In genomic region chr6:27592481-27593199, GRCh38 we compare ENCODE assay signal across 8 cellular contexts.
DNase-seq lines count a peak whose midpoint lies in the region; ATAC-seq, FAIRE-seq and TF ChIP-seq lines count a peak whose summit lies in the region.

No MANE protein-coding gene starts in this region.

- BruUV-seq in endothelial cell of umbilical vein (replicated peaks; lab: Mats Ljungman, UMichigan) = no TSS peak

- WGBS in right cardiac atrium = 2% methylated on average over 22 of the region's 22 CpGs

- peaks cover 2% of the 10 kb centered on the region for H3K4me1 Mint-ChIP-seq in activated CD4-positive, alpha-beta T cell treated with anti-CD3 and anti-CD28 coated beads, Interleukin-2, amount 10 ng/mL, durations not matched to agents 7 days and 5 days

- no peak for TF ChIP-seq POLR2A in endothelial cell of umbilical vein (IDR thresholded peaks at IDR 0.05; ENCODE audit: low read depth, low read length)

- no peaks in the 10 kb centered on the region for H3K9me1 ChIP-seq in endothelial cell of umbilical vein (replicated peaks; ENCODE audit: control insufficient read depth, extremely low read depth, insufficient read depth, low read length)

- no peaks in the 10 kb centered on the region for H3K79me2 ChIP-seq in endothelial cell of umbilical vein (ENCODE audit: control insufficient read depth, insufficient read depth, low read length)

- H3K27ac Mint-ChIP-seq in activated CD4-positive, alpha-beta T cell treated with anti-CD3 and anti-CD28 coated beads, Interleukin-2, amount 10 ng/mL, durations not matched to agents 7 days and 5 days = no peak overlapping the region

- H3K4me2 ChIP-seq in endothelial cell of umbilical vein (ENCODE audit: insufficient read depth, low read length) = peak overlapping the region; percentile 82
- peak overlapping the region; percentile 77 for H3K4me2 ChIP-seq in skeletal muscle satellite cell (ENCODE audit: low read length)

- peak; percentile 67 for ATAC-seq in GM21786 (IDR thresholded peaks at IDR 0.05; ENCODE audit: unreplicated experiment)
- ATAC-seq in right cardiac atrium = no peak

- no peaks in the 10 kb centered on the region for H3K36me3 ChIP-seq in SK-N-MC (ENCODE audit: insufficient read depth, low read length)
- no peaks in the 10 kb centered on the region for H3K36me3 ChIP-seq in endothelial cell of umbilical vein (ENCODE audit: control insufficient read depth in 2 of 2, extremely low read depth in 1 of 2, insufficient read depth in 2 of 2, low read length in 2 of 2)
- no peaks in the 10 kb centered on the region for H3K36me3 ChIP-seq in skeletal muscle satellite cell (ENCODE audit: insufficient read depth, low read length)

- H3K27me3 ChIP-seq in endothelial cell of umbilical vein (ENCODE audit: control insufficient read depth in 2 of 2, insufficient read depth in 2 of 2, low read length in 2 of 2) (peaks cover 13 to 14% of the 10 kb centered on the region in 2 experiments), skeletal muscle satellite cell (ENCODE audit: control insufficient read depth, insufficient read depth, low read length) (no peaks in the 10 kb centered on the region), right cardiac atrium (ENCODE audit: control insufficient read depth, insufficient read depth) (peaks cover 2% of the 10 kb centered on the region)

- peaks cover 10% of the 10 kb centered on the region for H3K4me1 ChIP-seq in endothelial cell of umbilical vein (ENCODE audit: control insufficient read depth, extremely low read depth, insufficient read depth, low read length)
- H3K4me1 ChIP-seq in skeletal muscle satellite cell (ENCODE audit: control insufficient read depth, insufficient read depth, low read length) = no peaks in the 10 kb centered on the region
- H3K4me1 ChIP-seq in right cardiac atrium (ENCODE audit: control insufficient read depth, insufficient read depth, low read length) = no peaks in the 10 kb centered on the region

- H3K9ac ChIP-seq in SK-N-MC (ENCODE audit: insufficient read length) (peak overlapping the region; percentile 68), endothelial cell of umbilical vein (replicated peaks; ENCODE audit: extremely low read depth, insufficient read depth, low read length) (no peak overlapping the region), skeletal muscle satellite cell (ENCODE audit: low read depth, low read length) (no peak overlapping the region)

- peak overlapping the region; percentile 96 for H3K4me3 ChIP-seq in SK-N-MC
- H3K4me3 ChIP-seq in endothelial cell of umbilical vein (replicated peaks in 1 of 3; ENCODE audit: insufficient read depth in 1 of 3, low read depth in 1 of 3, low read length in 3 of 3) = peak overlapping the region in 2 of 3 experiments; percentile 54 to 69
- peak overlapping the region; percentile 62 for H3K4me3 ChIP-seq in skeletal muscle satellite cell (ENCODE audit: low read length)
- H3K4me3 ChIP-seq in right cardiac atrium (ENCODE audit: low read length) = no peak overlapping the region

- intact Hi-C loops in endothelial cell of umbilical vein (cut with micrococcal nuclease) (loop anchor here (1.0 to 5.0 kb wide), 4 partner anchors 9 to 90 kb away; no protein-coding TSS in a partner anchor), right cardiac atrium (cut with DNase I) (no loop called here)

- peaks cover 36% of the 10 kb centered on the region for H3K27me3 Mint-ChIP-seq in activated CD4-positive, alpha-beta T cell treated with anti-CD3 and anti-CD28 coated beads, Interleukin-2, amount 10 ng/mL, durations not matched to agents 7 days and 5 days

- H3K9me3 Mint-ChIP-seq in activated CD4-positive, alpha-beta T cell treated with anti-CD3 and anti-CD28 coated beads, Interleukin-2, amount 10 ng/mL, durations not matched to agents 7 days and 5 days = no peaks in the 10 kb centered on the region

- peak; percentile 24 for DNase-seq in activated CD4-positive, alpha-beta T cell treated with anti-CD3 and anti-CD28 coated beads, Interleukin-2, amount 10 ng/mL, durations not matched to agents 7 days and 5 days
- no peak for DNase-seq in activated CD4-positive, alpha-beta T cell treated with anti-CD3 and anti-CD28 coated beads for 4 hours
- DNase-seq in HTR-8/SVneo (ENCODE audit: insufficient read length, low spot score) (peak; percentile 49), SK-N-MC (ENCODE audit: low read depth, low spot score) (peak; percentile 59), endothelial cell of umbilical vein (ENCODE audit: low read depth, low spot score) (peak; percentile 44), right cardiac atrium (no peak)

- FAIRE-seq in HTR-8/SVneo (lab: Jason Lieb, UNC) (peak; percentile 44), endothelial cell of umbilical vein (lab: Jason Lieb, UNC) (peak; percentile 78)

- dilution Hi-C loops in endothelial cell of umbilical vein (cut with MboI; ENCODE audit: extremely low pct_ligation_motif_present, low sequenced_read_pairs) = no loop called here

- no peaks in the 10 kb centered on the region for H4K20me1 ChIP-seq in endothelial cell of umbilical vein (replicated peaks; ENCODE audit: control insufficient read depth, extremely low read depth, insufficient read depth, low read length)

- CTCF ChIA-PET in activated CD4-positive, alpha-beta T cell treated with anti-CD3 and anti-CD28 coated beads, Interleukin-2, amount 10 ng/mL, durations not matched to agents 7 days and 5 days (lab: Charles Lee) = interaction anchor here (1.2 kb wide), 1 partner anchor 280 kb away, joined by 3 read pairs; no protein-coding TSS in a partner anchor
- CTCF ChIA-PET in endothelial cell of umbilical vein (lab: Charles Lee) = interaction anchor here (0.9 to 1.4 kb wide), 8 partner anchors 13 to 280 kb away, joined by 3 to 13 read pairs (median 4); no protein-coding TSS in a partner anchor

- no peak for TF ChIP-seq CTCF in endothelial cell of umbilical vein (IDR thresholded peaks at IDR 0.05; ENCODE audit: extremely low read depth in 1 of 2, insufficient read depth in 1 of 2, low read depth in 1 of 2, low read length in 2 of 2)

- H3K36me3 Mint-ChIP-seq in activated CD4-positive, alpha-beta T cell treated with anti-CD3 and anti-CD28 coated beads, Interleukin-2, amount 10 ng/mL, durations not matched to agents 7 days and 5 days (ENCODE audit: low read depth) = no peaks in the 10 kb centered on the region

- no peak overlapping the region for H3K4me3 Mint-ChIP-seq in activated CD4-positive, alpha-beta T cell treated with anti-CD3 and anti-CD28 coated beads, Interleukin-2, amount 10 ng/mL, durations not matched to agents 7 days and 5 days

- H3K27ac ChIP-seq in SK-N-MC (peak overlapping the region; percentile 48; the same call in 1 of the 2 replicates), endothelial cell of umbilical vein (ENCODE audit: insufficient read depth, low read depth, low read length) (no peak overlapping the region), right cardiac atrium (ENCODE audit: low read length) (no peak overlapping the region)

- POLR2A ChIA-PET in activated CD4-positive, alpha-beta T cell treated with anti-CD3 and anti-CD28 coated beads, Interleukin-2, amount 10 ng/mL, durations not matched to agents 7 days and 5 days (lab: Charles Lee) = interaction anchor here (1.0 kb wide), 1 partner anchor 215 kb away, joined by 4 read pairs; a partner anchor contains a TSS
- POLR2A ChIA-PET in endothelial cell of umbilical vein (lab: Charles Lee) = no interaction called here

- H2AFZ ChIP-seq in endothelial cell of umbilical vein (ENCODE audit: low read depth, low read length) = peak overlapping the region; percentile 56

- no peaks in the 10 kb centered on the region for H3K9me3 ChIP-seq in SK-N-MC (ENCODE audit: low read depth, low read length)
- H3K9me3 ChIP-seq in endothelial cell of umbilical vein (replicated peaks; ENCODE audit: control insufficient read depth, insufficient read depth, low read length) = no peaks in the 10 kb centered on the region
- H3K9me3 ChIP-seq in skeletal muscle satellite cell (replicated peaks; ENCODE audit: low read length) = no peaks in the 10 kb centered on the region
- H3K9me3 ChIP-seq in right cardiac atrium (ENCODE audit: control insufficient read depth, low read length) = no peaks in the 10 kb centered on the region

TF ChIP-seq in endothelial cell of umbilical vein, 7 proteins besides CTCF, POLR2A, EP300 and RAD21:
- TF ChIP-seq JUN (IDR thresholded peaks at IDR 0.05; ENCODE audit: borderline replicate concordance, insufficient read depth, insufficient read length, low read depth) (no peak), FOS (IDR thresholded peaks at IDR 0.05; ENCODE audit: borderline replicate concordance, insufficient read depth, low read length) (no peak), MAX (IDR thresholded peaks at IDR 0.05; ENCODE audit: insufficient read depth, insufficient read length) (no peak), MYC (IDR thresholded peaks at IDR 0.05; ENCODE audit: low read depth, low read length) (no peak), POLR2AphosphoS5 (IDR thresholded peaks at IDR 0.05; ENCODE audit: insufficient read depth, low read depth, low read length) (no peak), EZH2 (IDR thresholded peaks at IDR 0.05; ENCODE audit: borderline replicate concordance, low read depth, low read length, severe bottlenecking) (no peak), GATA2 (IDR thresholded peaks at IDR 0.05; ENCODE audit: insufficient read depth, insufficient read length, low read depth, low read length) (peak; percentile 32)

Comparison
In these comparisons a context has a peak if more than half of its experiments do, and no peak if none do; other contexts are left out.
1. DNase-seq: peak in activated CD4-positive, alpha-beta T cell treated with anti-CD3 and anti-CD28 coated beads, Interleukin-2, amount 10 ng/mL, durations not matched to agents 7 days and 5 days (single experiment), HTR-8/SVneo (single experiment), SK-N-MC (single experiment) and endothelial cell of umbilical vein (single experiment); none in activated CD4-positive, alpha-beta T cell treated with anti-CD3 and anti-CD28 coated beads for 4 hours (0 of 2) and right cardiac atrium (0 of 3).